Comparison of ENCODE assay signal across 8 cellular contexts in genomic region chr20:43191946-43192847, GRCh38. TPM values are rescaled to one million over a fixed set of nuclear protein-coding genes. Genes with fewer than 3 reads are reported as not detected.
DNase-seq lines count a peak whose midpoint lies in the region; ATAC-seq and TF ChIP-seq lines count a peak whose summit lies in the region.

No MANE protein-coding gene starts in this region.

- no peak overlapping the region for H3K4me3 ChIP-seq in AG04450 (ENCODE audit: low read depth, low read length)
- H3K4me3 ChIP-seq in CD8-positive, alpha-beta T cell (ENCODE audit: low read depth, low read length): no peak overlapping the region

- peaks cover 14% of the 10 kb centered on the region for H3K27me3 ChIP-seq in AG04450 (ENCODE audit: control insufficient read depth, insufficient read depth, low read length)
- peaks cover 9% of the 10 kb centered on the region for H3K27me3 ChIP-seq in CD8-positive, alpha-beta T cell (ENCODE audit: insufficient read depth, low read length)

- POLR2A ChIA-PET in AG04450 (lab: Yijun Ruan, JAX): no interaction called here
- POLR2A ChIA-PET in CD8-positive, alpha-beta T cell (lab: Charles Lee): no interaction called here

- intact Hi-C loops in left cardiac atrium (cut with DNase I): no loop called here
- intact Hi-C loops in CD8-positive, alpha-beta T cell (cut with DNase I, micrococcal nuclease): no loop called here

- ATAC-seq in left cardiac atrium: peak; percentile 43 to 80
- no peak for ATAC-seq in CD8-positive, alpha-beta T cell
- ATAC-seq in GM19023 (IDR thresholded peaks at IDR 0.05; ENCODE audit: unreplicated experiment): no peak

- CTCF ChIA-PET in AG04450 (lab: Charles Lee): interaction anchor here (1.4 kb wide), 1 partner anchor 1454 kb away, joined by 4 read pairs; no protein-coding TSS in a partner anchor
- CTCF ChIA-PET in CD8-positive, alpha-beta T cell (lab: Charles Lee): no interaction called here

- H3K36me3 ChIP-seq in CD8-positive, alpha-beta T cell (ENCODE audit: insufficient read depth, low read length): no peaks in the 10 kb centered on the region

- peak overlapping the region; percentile 61 for H3K4me3 Mint-ChIP-seq in type B pancreatic cell
- no peak overlapping the region for H3K4me3 Mint-ChIP-seq in CD8-positive, alpha-beta T cell

- H3K36me3 Mint-ChIP-seq in type B pancreatic cell: no peaks in the 10 kb centered on the region
- H3K36me3 Mint-ChIP-seq in CD8-positive, alpha-beta T cell: no peaks in the 10 kb centered on the region

- H3K9me3 ChIP-seq in AG04450 (ENCODE audit: control insufficient read depth, insufficient read depth, low read length): no peaks in the 10 kb centered on the region
- H3K9me3 ChIP-seq in CD8-positive, alpha-beta T cell (ENCODE audit: low read length): no peaks in the 10 kb centered on the region

- no peaks in the 10 kb centered on the region for H3K9me3 Mint-ChIP-seq in type B pancreatic cell
- H3K9me3 Mint-ChIP-seq in CD8-positive, alpha-beta T cell: no peaks in the 10 kb centered on the region

- H3K27ac ChIP-seq in AG04450 (ENCODE audit: low read depth, low read length): no peak overlapping the region
- no peak overlapping the region for H3K27ac ChIP-seq in CD8-positive, alpha-beta T cell (ENCODE audit: low read depth, low read length)

- H3K27ac Mint-ChIP-seq in type B pancreatic cell: no peak overlapping the region
- H3K27ac Mint-ChIP-seq in CD8-positive, alpha-beta T cell: no peak overlapping the region

- H3K4me1 ChIP-seq in CD8-positive, alpha-beta T cell (ENCODE audit: insufficient read depth, low read length): peaks cover 6% of the 10 kb centered on the region

- DNase-seq in AG04450 (ENCODE audit: low read depth, low spot score) (no peak), GM20000 (ENCODE audit: low spot score) (peak; percentile 53), RPMI7951 (ENCODE audit: low read depth) (peak; percentile 7), left cardiac atrium (no peak), type B pancreatic cell (ENCODE audit: extremely low spot score, unreplicated experiment) (no peak), activated gamma-delta T cell (lab: John Stamatoyannopoulos, UW) (no peak)
- DNase-seq in CD8-positive, alpha-beta T cell: no peak

- H3K4me1 Mint-ChIP-seq in type B pancreatic cell (ENCODE audit: unreplicated experiment): peaks cover 7% of the 10 kb centered on the region
- H3K4me1 Mint-ChIP-seq in CD8-positive, alpha-beta T cell (ENCODE audit: low read depth): peaks cover 6% of the 10 kb centered on the region

- TF ChIP-seq CTCF in AG04450 (IDR thresholded peaks at IDR 0.05; ENCODE audit: low read depth, low read length) (peak; percentile 39), GM20000 (IDR thresholded peaks at IDR 0.05; ENCODE audit: extremely low read depth, missing control alignments) (peak; percentile 66), type B pancreatic cell (conservative IDR thresholded peaks at IDR 0.05) (peak; percentile 72)
- TF ChIP-seq CTCF in CD8-positive, alpha-beta T cell (IDR thresholded peaks at IDR 0.05): no peak

- H3K27me3 Mint-ChIP-seq in type B pancreatic cell: peaks cover 74% of the 10 kb centered on the region
- H3K27me3 Mint-ChIP-seq in CD8-positive, alpha-beta T cell (ENCODE audit: low read depth): peaks cover 31% of the 10 kb centered on the region

RNA-seq across cellular contexts. Expression of gene PTPRT, which starts 2.5 kb away (rescaled TPM):
- not detected in 2 replicates for polyA plus RNA-seq in AG04450 (2011; rRNA removed)
- polyA minus RNA-seq in AG04450 (2011; rRNA and poly(A)+ RNA removed): not detected in 2 replicates
- not detected in 2 replicates for total RNA-seq in RPMI7951 (2014; rRNA removed; shearing (Covaris generic))
- total RNA-seq in left cardiac atrium: under 1 TPM; 0.26 to 0.27 TPM
- total RNA-seq in type B pancreatic cell (ENCODE audit: low replicate concordance): 5.8 and 7.0 TPM in 2 replicates
- total RNA-seq in CD8-positive, alpha-beta T cell: not detected

Comparison
In these comparisons a context has a peak if more than half of its experiments do, and no peak if none do; other contexts are left out.
1. DNase-seq: peak in GM20000 (single experiment) and RPMI7951 (single experiment); none in AG04450 (single experiment), left cardiac atrium (single experiment), type B pancreatic cell (single experiment), activated gamma-delta T cell (single experiment) and CD8-positive, alpha-beta T cell (0 of 7).
2. ATAC-seq: peak in left cardiac atrium (2 of 2); none in CD8-positive, alpha-beta T cell (single experiment) and GM19023 (single experiment).